1 cellular context compared by ENCODE assay signal in genomic region chr6:37485259-37485658, GRCh38.
TF ChIP-seq lines count a peak whose summit lies in the region.

No MANE protein-coding gene starts in this region.

TF ChIP-seq in IMR-90, 13 proteins besides CTCF, POLR2A, EP300 and RAD21 (continued from another document):
- TF ChIP-seq ELK1 (IDR thresholded peaks at IDR 0.05; ENCODE audit: borderline replicate concordance, low read depth, low read length), result no peak
- TF ChIP-seq RCOR1 (IDR thresholded peaks at IDR 0.05; ENCODE audit: insufficient replicate concordance, low read length), result no peak
- no peak for TF ChIP-seq MXI1 (IDR thresholded peaks at IDR 0.05; ENCODE audit: borderline replicate concordance, low read depth, low read length)
- TF ChIP-seq RFX5 (IDR thresholded peaks at IDR 0.05; ENCODE audit: low read depth, low read length), result no peak
- TF ChIP-seq USF2 (IDR thresholded peaks at IDR 0.05; ENCODE audit: low read depth, low read length), result no peak
- no peak for TF ChIP-seq MAFK (IDR thresholded peaks at IDR 0.05; ENCODE audit: low read depth, low read length)
- no peak for TF ChIP-seq NFE2L2 (IDR thresholded peaks at IDR 0.05; ENCODE audit: low read depth, low read length)
